20 cellular contexts compared by ENCODE assay signal in the genomic region with DNA sequence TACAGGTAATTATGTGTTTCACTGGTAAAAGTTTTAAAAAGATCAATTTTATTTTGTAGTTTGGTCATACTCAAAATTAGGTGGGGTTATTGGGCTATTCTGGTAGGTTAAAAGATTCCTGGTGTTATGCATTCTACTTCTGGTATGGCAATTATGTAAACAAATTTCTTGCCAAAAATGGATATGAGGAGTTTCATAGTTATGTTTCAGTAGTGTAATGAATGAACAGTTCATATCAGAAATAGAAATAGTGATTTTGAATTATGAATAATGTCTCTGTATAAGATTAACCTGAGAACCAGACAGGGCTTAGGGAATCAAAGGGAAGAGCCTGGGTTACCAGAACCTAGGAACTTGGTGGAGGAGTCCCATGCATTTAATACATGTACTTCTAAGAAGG. TPM values are rescaled to one million over a fixed set of nuclear protein-coding genes. Genes with fewer than 3 reads are reported as not detected.
A peak's percentile ranks its signal among the peaks of the same experiment; 100 is the strongest.
DNase-seq lines count a peak whose midpoint lies in the region; ATAC-seq lines count a peak whose summit lies in the region.
"Had no signal": no experiment of that assay in that cellular context is flagged by ENCODE, and none has a peak within 500 bp of the region (broad histone marks: within the 10 kb centered on the region; RNA-seq: fewer than 3 reads in every experiment).

No MANE protein-coding gene starts in this region.

- peak overlapping the region; percentile 10; the same call in 1 of the 2 replicates for H3K4me3 ChIP-seq in GM08714 (ENCODE audit: low read length)
- H3K4me3 ChIP-seq: esophagus muscularis mucosa, right atrium auricular region had no signal

- ATAC-seq in GM21529 (IDR thresholded peaks at IDR 0.05; ENCODE audit: unreplicated experiment) (peak; percentile 66), HG03442 (IDR thresholded peaks at IDR 0.05; ENCODE audit: unreplicated experiment) (peak; percentile 65), GM18873 (IDR thresholded peaks at IDR 0.05; ENCODE audit: low FRiP score, unreplicated experiment) (no peak)
- ATAC-seq: activated CD4-positive, CD25-positive, alpha-beta regulatory T cell treated with anti-CD3 and anti-CD28 coated beads, Interleukin-2, amount 50 U/mL, for 24 hours; Panc1; stimulated activated naive B cell treated with anti-CD40 and anti-IgM and Interleukin-4, amounts not matched to agents 10 μg/mL and 1 μg/mL and 100 μg/mL, for 72 hours had no signal

- DNase-seq in fibroblast of gingiva (ENCODE audit: low read depth) (peak; percentile 6), NCI-H69 (lab: John Stamatoyannopoulos, UW) (no peak)
- no peak for DNase-seq in activated CD8-positive, alpha-beta memory T cell treated with anti-CD3 and anti-CD28 coated beads, Interleukin-2, amount 50 U/mL, for 4 hours
- DNase-seq in activated CD4-positive, alpha-beta T cell treated with anti-CD3 and anti-CD28 coated beads, Interleukin-2, amount 10 ng/mL, durations not matched to agents 24 days and 14 days: no peak
- DNase-seq: activated T-cell treated with anti-CD3 and anti-CD28 coated beads, Interleukin-2, amount 50 U/mL, for 48 hours; amygdala; DMS79 treated with DMSO at 0.1 percent for 48 hours; NCI-H446; stimulated activated CD4-positive, alpha-beta T cell treated with anti-CD3 and anti-CD28 coated beads, Interleukin-4, amount 100 ng/mL, for 1 hour; stimulated activated naive B cell treated with anti-CD40 and anti-IgM and Interleukin-4, amounts not matched to agents 10 μg/mL and 1 μg/mL and 100 μg/mL, for 72 hours had no signal

- H3K4me1 Mint-ChIP-seq in activated CD4-positive, alpha-beta T cell treated with anti-CD3 and anti-CD28 coated beads, Interleukin-2, amount 10 ng/mL, durations not matched to agents 24 days and 14 days: peaks cover 5% of the 10 kb centered on the region
- H3K4me1 Mint-ChIP-seq: nephron had no signal

- peaks cover 45% of the 10 kb centered on the region for H3K36me3 Mint-ChIP-seq in activated CD4-positive, alpha-beta T cell treated with anti-CD3 and anti-CD28 coated beads, Interleukin-2, amount 10 ng/mL, durations not matched to agents 24 days and 14 days (ENCODE audit: low read depth)

- H3K27me3 Mint-ChIP-seq in activated CD4-positive, alpha-beta T cell treated with anti-CD3 and anti-CD28 coated beads, Interleukin-2, amount 10 ng/mL, durations not matched to agents 24 days and 14 days: no peaks in the 10 kb centered on the region
- H3K27me3 Mint-ChIP-seq: dendritic cell treated with granulocyte-macrophage colony-stimulating factor and Interleukin-4, amounts not matched to agents 40 ng/mL and 50 ng/mL, for 4 days; stimulated activated naive B cell treated with anti-CD40 and anti-IgM and Interleukin-4, amounts not matched to agents 10 μg/mL and 1 μg/mL and 100 μg/mL, for 72 hours had no signal

- intact Hi-C loops in activated CD4-positive, alpha-beta T cell treated with anti-CD3 and anti-CD28 coated beads, Interleukin-2, amount 10 ng/mL, durations not matched to agents 24 days and 14 days (cut with micrococcal nuclease): no loop called here

- no peak overlapping the region for H3K27ac Mint-ChIP-seq in activated CD4-positive, alpha-beta T cell treated with anti-CD3 and anti-CD28 coated beads, Interleukin-2, amount 10 ng/mL, durations not matched to agents 24 days and 14 days
- H3K27ac Mint-ChIP-seq: dendritic cell treated with granulocyte-macrophage colony-stimulating factor and Interleukin-4, amounts not matched to agents 40 ng/mL and 50 ng/mL, for 4 days; nephron; stimulated activated naive B cell treated with anti-CD40 and anti-IgM and Interleukin-4, amounts not matched to agents 10 μg/mL and 1 μg/mL and 100 μg/mL, for 72 hours had no signal

- no peaks in the 10 kb centered on the region for H3K9me3 Mint-ChIP-seq in activated CD4-positive, alpha-beta T cell treated with anti-CD3 and anti-CD28 coated beads, Interleukin-2, amount 10 ng/mL, durations not matched to agents 24 days and 14 days
- H3K9me3 Mint-ChIP-seq: dendritic cell treated with granulocyte-macrophage colony-stimulating factor and Interleukin-4, amounts not matched to agents 40 ng/mL and 50 ng/mL, for 4 days; nephron; stimulated activated naive B cell treated with anti-CD40 and anti-IgM and Interleukin-4, amounts not matched to agents 10 μg/mL and 1 μg/mL and 100 μg/mL, for 72 hours had no signal

- no peak overlapping the region for H3K4me3 Mint-ChIP-seq in activated CD4-positive, alpha-beta T cell treated with anti-CD3 and anti-CD28 coated beads, Interleukin-2, amount 10 ng/mL, durations not matched to agents 24 days and 14 days
- H3K4me3 Mint-ChIP-seq: dendritic cell treated with granulocyte-macrophage colony-stimulating factor and Interleukin-4, amounts not matched to agents 40 ng/mL and 50 ng/mL, for 4 days; nephron; stimulated activated naive B cell treated with anti-CD40 and anti-IgM and Interleukin-4, amounts not matched to agents 10 μg/mL and 1 μg/mL and 100 μg/mL, for 72 hours had no signal

RNA-seq across cellular contexts. Expression of gene ATF6, which starts 15.9 kb away (rescaled TPM):
- total RNA-seq in activated CD4-positive, alpha-beta T cell treated with anti-CD3 and anti-CD28 coated beads, Interleukin-2, amount 10 ng/mL, durations not matched to agents 24 days and 14 days: 23.6 and 27.7 TPM in 2 replicates

RNA-seq across cellular contexts. Expression of gene DUSP12, which starts 32.4 kb away (rescaled TPM):
- total RNA-seq in activated CD4-positive, alpha-beta T cell treated with anti-CD3 and anti-CD28 coated beads, Interleukin-2, amount 10 ng/mL, durations not matched to agents 24 days and 14 days: 38.2 and 39.7 TPM in 2 replicates
